ENCODE assay signal across 20 cellular contexts in genomic region chr12:78473561-78473960, GRCh38.
A peak's percentile ranks its signal among the peaks of the same experiment; 100 is the strongest.
DNase-seq lines count a peak whose midpoint lies in the region; ATAC-seq lines count a peak whose summit lies in the region.
"Had no signal": no experiment of that assay in that cellular context is flagged by ENCODE, and none has a peak within 500 bp of the region (broad histone marks: within the 10 kb centered on the region; RNA-seq: fewer than 3 reads in every experiment).

No MANE protein-coding gene starts in this region.

- peaks cover 5% of the 10 kb centered on the region for H3K4me1 ChIP-seq in ACC112 (ENCODE audit: control insufficient read depth, insufficient read depth, low read length, unreplicated experiment)
- H3K4me1 ChIP-seq: A549, BLaER1 had no signal

- no peak overlapping the region for H3K27ac ChIP-seq in ACC112 (ENCODE audit: low read depth, low read length)
- no peak overlapping the region for H3K27ac ChIP-seq in SK-N-MC
- H3K27ac ChIP-seq: 22Rv1, A549, BLaER1 had no signal

- no peaks in the 10 kb centered on the region for H3K79me2 ChIP-seq in ACC112 (ENCODE audit: control insufficient read depth, insufficient read depth, low read length, unreplicated experiment)

- DNase-seq in NCI-H82 treated with DMSO at 0.1 percent for 48 hours (lab: John Stamatoyannopoulos, UW; ENCODE audit: unreplicated experiment) (peak; percentile 39), NCI-H82 (lab: John Stamatoyannopoulos, UW) (no peak), G401 (ENCODE audit: low spot score) (peak; percentile 59), SK-N-MC (ENCODE audit: low read depth, low spot score) (no peak), DMS53 (lab: John Stamatoyannopoulos, UW) (no peak)
- DNase-seq: ACHN; BE2C; CD4-positive, alpha-beta memory T cell; CD4-positive, CD25-positive, alpha-beta regulatory T cell; CD8-positive, alpha-beta memory T cell; COR-L47; DMS79; DND-41; GF-D8 had no signal

- H3K9ac ChIP-seq in SK-N-MC (ENCODE audit: insufficient read length), result no peak overlapping the region
- H3K9ac ChIP-seq: BLaER1 had no signal

- H3K4me3 ChIP-seq in ACC112 (ENCODE audit: low read depth, low read length) (no peak overlapping the region), SK-N-MC (peak overlapping the region; percentile 26; the same call in 1 of the 2 replicates)
- H3K4me3 ChIP-seq: A549, BLaER1 had no signal

- in situ Hi-C loops in G401 (cut with HindIII; ENCODE audit: low sequenced_read_pairs), result no loop called here

- H3K36me3 ChIP-seq in ACC112 (ENCODE audit: insufficient read depth, low read length), result no peaks in the 10 kb centered on the region
- H3K36me3 ChIP-seq in SK-N-MC (ENCODE audit: insufficient read depth, low read length), result no peaks in the 10 kb centered on the region
- H3K36me3 ChIP-seq: BE2C, BLaER1 had no signal

- no peaks in the 10 kb centered on the region for H3K27me3 ChIP-seq in ACC112 (ENCODE audit: insufficient read depth, low read length)
- H3K27me3 ChIP-seq: BE2C, BLaER1 had no signal

- H3K9me3 ChIP-seq in SK-N-MC (ENCODE audit: low read depth, low read length), result no peaks in the 10 kb centered on the region
- H3K9me3 ChIP-seq: BE2C, BLaER1 had no signal

- peak overlapping the region; percentile 15 for H2AFZ ChIP-seq in ACC112 (ENCODE audit: low read length, unreplicated experiment)

- ATAC-seq in HG02763 (IDR thresholded peaks at IDR 0.05; ENCODE audit: unreplicated experiment), result no peak
- no peak for ATAC-seq in GM21786 (IDR thresholded peaks at IDR 0.05; ENCODE audit: unreplicated experiment)
- ATAC-seq: A549 had no signal

Comparison
In these comparisons a context has a peak if more than half of its experiments do, and no peak if none do; other contexts are left out.
1. DNase-seq: peak in NCI-H82 treated with DMSO at 0.1 percent for 48 hours (single experiment) and G401 (single experiment); none in NCI-H82 (single experiment), SK-N-MC (single experiment) and DMS53 (single experiment).